Comparison of ENCODE assay signal across 25 cellular contexts in the genomic region with DNA sequence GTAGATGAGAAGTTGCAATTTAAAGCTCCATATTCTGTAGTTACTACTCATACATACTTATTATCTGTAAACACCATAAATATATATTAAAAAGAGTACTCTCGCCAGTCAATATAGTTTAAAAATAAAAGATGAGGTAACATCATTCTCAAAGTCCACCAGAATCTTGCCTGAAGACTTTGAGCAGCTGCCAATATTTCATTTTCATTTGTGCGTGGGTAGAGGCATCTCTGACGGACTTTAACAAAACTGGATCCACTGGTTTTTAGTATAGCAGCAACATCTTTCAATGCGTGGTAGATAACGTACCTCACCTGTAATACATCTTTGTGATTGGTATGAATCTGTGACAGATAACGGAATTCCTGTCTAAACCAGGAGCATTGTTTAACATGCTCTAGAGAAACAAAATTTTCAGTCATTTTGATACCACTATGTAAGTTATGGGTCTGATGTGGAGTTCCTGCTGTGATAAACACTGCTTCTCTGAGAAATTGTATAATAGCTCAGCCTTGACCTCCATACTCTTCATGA.
"Had no signal": no experiment of that assay in that cellular context is flagged by ENCODE, and none has a peak within 500 bp of the region (broad histone marks: within the 10 kb centered on the region; RNA-seq: fewer than 3 reads in every experiment).

No MANE protein-coding gene starts in this region.

- H3K27me3 ChIP-seq: heart left ventricle, pancreas, sigmoid colon, tibial nerve had no signal

- H3K4me1 ChIP-seq: lower lobe of right lung, pancreas, prostate gland, tibial nerve had no signal

- DNase-seq: activated CD4-positive, alpha-beta T cell treated with anti-CD3 and anti-CD28 coated beads for 36 hours; activated CD4-positive, CD25-positive, alpha-beta regulatory T cell; activated naive CD4-positive, alpha-beta T cell treated with Interleukin-2 at 50 U/mL for 16 hours; activated T-cell treated with anti-CD3 and anti-CD28 coated beads for 4 hours; activated T-cell treated with anti-CD3 and anti-CD28 coated beads, Interleukin-2, amount 50 U/mL, for 72 hours; anterior cingulate cortex; effector CD8-positive, alpha-beta T cell; erythroblast; foreskin fibroblast; heart left ventricle; hypothalamus; immature natural killer cell; kidney; left colon; lower lobe of right lung; mesendoderm; mucosa of descending colon; naive B cell; pancreas; retina; sigmoid colon; stimulated activated CD4-positive, alpha-beta T cell treated with anti-CD3 and anti-CD28 coated beads, Interleukin-15, amount 100 ng/mL, for 24 hours; stimulated activated naive CD4-positive, alpha-beta T cell had no signal

- H3K36me3 ChIP-seq: heart left ventricle, lower lobe of right lung, pancreas, prostate gland, sigmoid colon, tibial nerve had no signal

- H3K9me3 ChIP-seq: heart left ventricle, lower lobe of right lung, mucosa of descending colon, pancreas, prostate gland, sigmoid colon, tibial nerve had no signal

- H3K27ac ChIP-seq: heart left ventricle, lower lobe of right lung, pancreas, prostate gland, sigmoid colon, tibial nerve had no signal

- ATAC-seq: activated CD4-positive, alpha-beta T cell treated with anti-CD3 and anti-CD28 coated beads for 36 hours; activated T-cell treated with anti-CD3 and anti-CD28 coated beads, Interleukin-2, amount 50 U/mL, for 72 hours; heart left ventricle; left colon; lower lobe of right lung; mucosa of descending colon; pancreas had no signal

- H3K4me3 ChIP-seq: heart left ventricle, lower lobe of right lung, mucosa of descending colon, pancreas, prostate gland, sigmoid colon, tibial nerve had no signal
